Comparison of ENCODE assay signal across 14 cellular contexts in the genomic region with DNA sequence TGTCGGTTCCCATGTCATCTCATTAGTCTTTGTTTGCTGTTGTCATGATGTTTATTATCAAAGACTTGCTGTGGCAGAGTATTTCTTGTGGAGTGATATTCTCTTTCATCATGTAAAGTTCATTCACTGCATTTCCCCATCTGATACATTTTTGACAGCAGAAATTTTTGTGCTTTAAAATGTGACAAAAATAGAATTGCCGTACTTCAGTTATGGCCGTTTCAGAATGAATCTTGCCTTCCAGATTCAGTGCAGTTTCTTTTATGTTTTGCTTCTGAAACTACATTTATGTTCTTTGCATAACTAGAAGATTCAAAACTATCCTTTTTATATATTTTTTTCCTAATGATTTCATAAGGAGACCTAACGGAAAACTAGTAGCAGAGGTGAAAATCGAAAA. TPM values are rescaled to one million over a fixed set of nuclear protein-coding genes. Genes with fewer than 3 reads are reported as not detected.
A peak's percentile ranks its signal among the peaks of the same experiment; 100 is the strongest.
DNase-seq lines count a peak whose midpoint lies in the region; ATAC-seq lines count a peak whose summit lies in the region.
"Had no signal": no experiment of that assay in that cellular context is flagged by ENCODE, and none has a peak within 500 bp of the region (broad histone marks: within the 10 kb centered on the region; RNA-seq: fewer than 3 reads in every experiment).

No MANE protein-coding gene starts in this region.

- POLR2A ChIA-PET in naive thymus-derived CD8-positive, alpha-beta T cell (lab: Charles Lee), result no interaction called here

- peak overlapping the region; percentile 93 for H3K27ac Mint-ChIP-seq in activated CD8-positive, alpha-beta memory T cell treated with anti-CD3 and anti-CD28 coated beads, Interleukin-2, amount 10 ng/mL, durations not matched to agents 7 days and 5 days
- peak overlapping the region in 6 of 10 donors; percentile 30 to 93 (median 87) for H3K27ac Mint-ChIP-seq in naive thymus-derived CD8-positive, alpha-beta T cell
- H3K27ac Mint-ChIP-seq: type B pancreatic cell had no signal

- no peaks in the 10 kb centered on the region for H3K9me3 Mint-ChIP-seq in activated CD8-positive, alpha-beta memory T cell treated with anti-CD3 and anti-CD28 coated beads, Interleukin-2, amount 10 ng/mL, durations not matched to agents 7 days and 5 days (ENCODE audit: low read depth)
- H3K9me3 Mint-ChIP-seq in naive thymus-derived CD8-positive, alpha-beta T cell, result no peaks in the 10 kb centered on the region
- H3K9me3 Mint-ChIP-seq: type B pancreatic cell had no signal

- CTCF ChIA-PET in activated CD8-positive, alpha-beta memory T cell treated with anti-CD3 and anti-CD28 coated beads, Interleukin-2, amount 10 ng/mL, durations not matched to agents 7 days and 5 days (lab: Charles Lee), result interaction anchor here (1.8 kb wide), 1 partner anchor 10 kb away, joined by 6 read pairs; a partner anchor contains a TSS

- DNase-seq in activated CD8-positive, alpha-beta memory T cell treated with anti-CD3 and anti-CD28 coated beads, Interleukin-2, amount 10 ng/mL, durations not matched to agents 7 days and 5 days, result no peak
- DNase-seq in activated CD8-positive, alpha-beta memory T cell treated with anti-CD3 and anti-CD28 coated beads, Interleukin-2, amount 50 U/mL, for 48 hours, result no peak
- DNase-seq in naive thymus-derived CD8-positive, alpha-beta T cell, result no peak
- no peak for DNase-seq in DMS153 (lab: John Stamatoyannopoulos, UW)
- no peak for DNase-seq in NCI-H1436 treated with DMSO at 0.1 percent for 48 hours (lab: John Stamatoyannopoulos, UW)
- DNase-seq: H7, Right ventricle myocardium superior had no signal

- H3K36me3 Mint-ChIP-seq in activated CD8-positive, alpha-beta memory T cell treated with anti-CD3 and anti-CD28 coated beads, Interleukin-2, amount 10 ng/mL, durations not matched to agents 7 days and 5 days, result peaks cover 51% of the 10 kb centered on the region
- peaks cover 0 to 77% (median 3%) of the 10 kb centered on the region in 3 donors for H3K36me3 Mint-ChIP-seq in naive thymus-derived CD8-positive, alpha-beta T cell

- peak; percentile 15 for ATAC-seq in activated CD8-positive, alpha-beta memory T cell treated with anti-CD3 and anti-CD28 coated beads, Interleukin-2, amount 10 ng/mL, durations not matched to agents 7 days and 5 days
- ATAC-seq in GM21576 (IDR thresholded peaks at IDR 0.05; ENCODE audit: unreplicated experiment) (peak; percentile 27), HG03442 (IDR thresholded peaks at IDR 0.05; ENCODE audit: unreplicated experiment) (peak; percentile 15), HG02571 (IDR thresholded peaks at IDR 0.05; ENCODE audit: unreplicated experiment) (no peak)
- no peak for ATAC-seq in naive thymus-derived CD8-positive, alpha-beta T cell

- H3K4me1 Mint-ChIP-seq in activated CD8-positive, alpha-beta memory T cell treated with anti-CD3 and anti-CD28 coated beads, Interleukin-2, amount 10 ng/mL, durations not matched to agents 7 days and 5 days, result peaks cover 25% of the 10 kb centered on the region
- H3K4me1 Mint-ChIP-seq in naive thymus-derived CD8-positive, alpha-beta T cell, result peaks cover 6 to 16% (median 11%) of the 10 kb centered on the region in 4 donors

- H3K4me3 Mint-ChIP-seq in activated CD8-positive, alpha-beta memory T cell treated with anti-CD3 and anti-CD28 coated beads, Interleukin-2, amount 10 ng/mL, durations not matched to agents 7 days and 5 days, result peak overlapping the region; percentile 67
- peak overlapping the region in 3 of 10 donors; percentile 18 to 50 (median 26) for H3K4me3 Mint-ChIP-seq in naive thymus-derived CD8-positive, alpha-beta T cell
- H3K4me3 Mint-ChIP-seq: type B pancreatic cell had no signal

- H3K27me3 Mint-ChIP-seq in activated CD8-positive, alpha-beta memory T cell treated with anti-CD3 and anti-CD28 coated beads, Interleukin-2, amount 10 ng/mL, durations not matched to agents 7 days and 5 days, result no peaks in the 10 kb centered on the region
- no peaks in the 10 kb centered on the region for H3K27me3 Mint-ChIP-seq in naive thymus-derived CD8-positive, alpha-beta T cell
- H3K27me3 Mint-ChIP-seq: type B pancreatic cell had no signal

RNA-seq across cellular contexts. Expression of a gene that starts 10.0 kb away (rescaled TPM):
- 10 to 100 TPM; 38.9 to 44.5 TPM for total RNA-seq in activated CD8-positive, alpha-beta memory T cell treated with anti-CD3 and anti-CD28 coated beads, Interleukin-2, amount 10 ng/mL, durations not matched to agents 7 days and 5 days
- total RNA-seq in naive thymus-derived CD8-positive, alpha-beta T cell, result 10 to 100 TPM; 12.7 to 15.2 TPM
- 10 to 100 TPM in 1 of 3 donors, 1 to 10 TPM in 2; 6.8 to 13.7 (median 8.5) TPM for polyA plus RNA-seq in naive thymus-derived CD8-positive, alpha-beta T cell

RNA-seq across cellular contexts. Expression of a gene that starts 44.0 kb away (rescaled TPM):
- not detected for total RNA-seq in activated CD8-positive, alpha-beta memory T cell treated with anti-CD3 and anti-CD28 coated beads, Interleukin-2, amount 10 ng/mL, durations not matched to agents 7 days and 5 days
- total RNA-seq in naive thymus-derived CD8-positive, alpha-beta T cell, result not detected
- not detected for polyA plus RNA-seq in naive thymus-derived CD8-positive, alpha-beta T cell
- total RNA-seq: activated CD8-positive, alpha-beta memory T cell treated with anti-CD3 and anti-CD28 coated beads for 36 hours; cardiac septum; H7; Right ventricle myocardium superior had no signal
- polyA plus RNA-seq: AG04450 had no signal

Comparison
In these comparisons a context has a peak if more than half of its experiments do, and no peak if none do; other contexts are left out.
1. ATAC-seq: peak in activated CD8-positive, alpha-beta memory T cell treated with anti-CD3 and anti-CD28 coated beads, Interleukin-2, amount 10 ng/mL, durations not matched to agents 7 days and 5 days (single experiment), GM21576 (single experiment) and HG03442 (single experiment); none in naive thymus-derived CD8-positive, alpha-beta T cell (0 of 2) and HG02571 (single experiment).